ENCODE assay signal across 8 cellular contexts in the genomic region with DNA sequence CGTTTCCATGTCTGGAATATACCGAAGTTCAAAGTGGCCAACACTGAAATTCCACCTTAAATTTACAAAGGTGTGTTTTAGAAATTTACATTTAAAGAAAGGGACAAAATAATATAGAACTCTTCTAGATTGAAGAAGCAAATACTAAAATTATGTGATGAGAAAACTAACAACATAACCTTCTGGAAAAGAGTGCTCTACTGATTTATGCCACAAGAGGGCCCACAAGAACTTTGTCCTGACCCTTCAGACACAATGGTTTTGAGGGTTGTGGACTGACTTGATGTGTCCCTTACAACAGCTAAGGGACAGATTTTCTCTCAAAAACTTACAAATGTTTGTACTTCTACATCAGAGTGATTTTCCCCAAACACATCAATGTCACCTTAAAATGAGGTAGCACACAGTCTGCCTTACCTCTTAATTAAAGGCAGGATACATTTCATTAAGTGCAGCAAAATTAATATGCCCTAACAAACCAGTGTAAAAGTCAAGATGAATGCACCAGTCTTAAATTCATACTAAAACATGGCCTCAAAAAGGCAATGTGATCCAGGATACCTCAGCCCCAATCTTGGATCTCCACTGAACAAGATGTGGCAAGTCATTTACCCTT. TPM values are rescaled to one million over a fixed set of nuclear protein-coding genes. Genes with fewer than 3 reads are reported as not detected.
DNase-seq lines count a peak whose midpoint lies in the region; ATAC-seq and TF ChIP-seq lines count a peak whose summit lies in the region.

No MANE protein-coding gene starts in this region.

- H3K4me1 Mint-ChIP-seq in activated CD4-positive, alpha-beta memory T cell treated with anti-CD3 and anti-CD28 coated beads for 36 hours (ENCODE audit: low read depth) = peaks cover 4% of the 10 kb centered on the region
- peaks cover 1% of the 10 kb centered on the region for H3K4me1 Mint-ChIP-seq in neural progenitor cell

- H3K36me3 ChIP-seq in neural progenitor cell = peaks cover 10% of the 10 kb centered on the region

- H3K9me3 Mint-ChIP-seq in activated CD4-positive, alpha-beta memory T cell treated with anti-CD3 and anti-CD28 coated beads for 36 hours = no peaks in the 10 kb centered on the region
- no peaks in the 10 kb centered on the region for H3K9me3 Mint-ChIP-seq in neural progenitor cell

- H2AFZ ChIP-seq in neural progenitor cell (replicated peaks) = no peak overlapping the region

- intact Hi-C loops in activated CD4-positive, alpha-beta memory T cell treated with anti-CD3 and anti-CD28 coated beads for 36 hours (cut with micrococcal nuclease) = loop anchor here (1.0 to 5.0 kb wide), 2 partner anchors 36 to 78 kb away; partner anchors contain the start of gene EIF2AK3

- H3K4me2 ChIP-seq in neural progenitor cell = no peak overlapping the region

- H4K20me1 ChIP-seq in neural progenitor cell (ENCODE audit: low read depth) = peaks cover 4% of the 10 kb centered on the region

- H3K4me3 ChIP-seq in fibroblast of the aortic adventitia (ENCODE audit: low read depth, low read length) (no peak overlapping the region), neural progenitor cell (no peak overlapping the region)

- H3K27ac Mint-ChIP-seq in activated CD4-positive, alpha-beta memory T cell treated with anti-CD3 and anti-CD28 coated beads for 36 hours = no peak overlapping the region
- no peak overlapping the region for H3K27ac Mint-ChIP-seq in neural progenitor cell

- peak; percentile 82 for TF ChIP-seq CTCF in fibroblast of the aortic adventitia (IDR thresholded peaks at IDR 0.05; ENCODE audit: insufficient read depth, low read length)
- TF ChIP-seq CTCF in neural progenitor cell (IDR thresholded peaks at IDR 0.05) = peak; percentile 85

- peaks cover 25% of the 10 kb centered on the region for H3K36me3 Mint-ChIP-seq in activated CD4-positive, alpha-beta memory T cell treated with anti-CD3 and anti-CD28 coated beads for 36 hours
- peaks cover 12% of the 10 kb centered on the region for H3K36me3 Mint-ChIP-seq in neural progenitor cell

- POLR2A ChIA-PET in activated CD4-positive, alpha-beta memory T cell treated with anti-CD3 and anti-CD28 coated beads for 36 hours (lab: Charles Lee) = no interaction called here

- peaks cover 4% of the 10 kb centered on the region for H3K4me1 ChIP-seq in neural progenitor cell

- ATAC-seq in GM18498 (IDR thresholded peaks at IDR 0.05; ENCODE audit: unreplicated experiment) (peak; percentile 80), HG03066 (IDR thresholded peaks at IDR 0.05; ENCODE audit: low read depth, unreplicated experiment) (peak; percentile 79), HG02623 (IDR thresholded peaks at IDR 0.05; ENCODE audit: unreplicated experiment) (no peak)

- no peaks in the 10 kb centered on the region for H3K9me3 ChIP-seq in neural progenitor cell (ENCODE audit: low read depth)

- H3F3A ChIP-seq in neural progenitor cell (ENCODE audit: low read depth) = peaks cover 5% of the 10 kb centered on the region

- no peak overlapping the region for H3K4me3 Mint-ChIP-seq in activated CD4-positive, alpha-beta memory T cell treated with anti-CD3 and anti-CD28 coated beads for 36 hours
- no peak overlapping the region for H3K4me3 Mint-ChIP-seq in neural progenitor cell

- DNase-seq in AML-193 (lab: John Stamatoyannopoulos, UW) = peak; percentile 29 to 30
- peak; percentile 45 for DNase-seq in NCI-H510A treated with DMSO at 0.1 percent for 48 hours (lab: John Stamatoyannopoulos, UW)
- peak; percentile 37 for DNase-seq in activated CD4-positive, alpha-beta memory T cell treated with anti-CD3 and anti-CD28 coated beads for 36 hours
- peak; percentile 83 for DNase-seq in fibroblast of the aortic adventitia (ENCODE audit: low read depth)
- peak; percentile 69 for DNase-seq in neural progenitor cell (ENCODE audit: low spot score)

- H3K27me3 ChIP-seq in neural progenitor cell = no peaks in the 10 kb centered on the region

- CTCF ChIA-PET in activated CD4-positive, alpha-beta memory T cell treated with anti-CD3 and anti-CD28 coated beads for 36 hours (lab: Charles Lee) = interaction anchor here (1.1 to 9.1 kb wide), 8 partner anchors 9 to 104 kb away, joined by 3 to 175 read pairs (median 4); no protein-coding TSS in a partner anchor

- H3K27me3 Mint-ChIP-seq in activated CD4-positive, alpha-beta memory T cell treated with anti-CD3 and anti-CD28 coated beads for 36 hours = no peaks in the 10 kb centered on the region
- H3K27me3 Mint-ChIP-seq in neural progenitor cell (ENCODE audit: insufficient read depth, low read depth) = peaks cover 2% of the 10 kb centered on the region

- no peaks in the 10 kb centered on the region for H3K79me2 ChIP-seq in neural progenitor cell (ENCODE audit: low read depth)

- no peak overlapping the region for H3K9ac ChIP-seq in neural progenitor cell

- no peak overlapping the region for H3K27ac ChIP-seq in neural progenitor cell

RNA-seq across cellular contexts. Expression of gene EIF2AK3, which starts 36.2 kb away (rescaled TPM):
- 10 to 100 TPM; 14.2 to 15.5 TPM for total RNA-seq in activated CD4-positive, alpha-beta memory T cell treated with anti-CD3 and anti-CD28 coated beads for 36 hours
- total RNA-seq in fibroblast of the aortic adventitia (ENCODE audit: low replicate concordance) = 31.5 and 92.3 TPM in 2 replicates
- total RNA-seq in neural progenitor cell (ENCODE audit: low replicate concordance) = 14.9 and 21.6 TPM in 2 replicates

Comparison
In these comparisons a context has a peak if more than half of its experiments do, and no peak if none do; other contexts are left out.
1. DNase-seq: peak in every context shown above with its lines; median percentile 83 in fibroblast of the aortic adventitia; 69 in neural progenitor cell; 45 in NCI-H510A treated with DMSO at 0.1 percent for 48 hours; 37 in activated CD4-positive, alpha-beta memory T cell treated with anti-CD3 and anti-CD28 coated beads for 36 hours; 30 in AML-193.